In genomic region chr17:27749562-27750150, GRCh38 we compare ENCODE assay signal across 7 cellular contexts. TPM values are rescaled to one million over a fixed set of nuclear protein-coding genes. Genes with fewer than 3 reads are reported as not detected.
DNase-seq lines count a peak whose midpoint lies in the region; TF ChIP-seq lines count a peak whose summit lies in the region.
"Not testable (repeated sequence)": the region's sequence is repeated elsewhere in the genome, so short reads cannot be mapped to it uniquely, and the experiment has no call there.

No MANE protein-coding gene starts in this region.

- H3K4me3 Mint-ChIP-seq in activated CD4-positive, alpha-beta memory T cell treated with anti-CD3 and anti-CD28 coated beads, Interleukin-2, amount 10 ng/mL, durations not matched to agents 7 days and 5 days; activated naive CD4-positive, alpha-beta T cell treated with anti-CD3 and anti-CD28 coated beads, Interleukin-2, amount 10 ng/mL, durations not matched to agents 7 days and 5 days; type B pancreatic cell: not testable (repeated sequence)

- H3K27me3 Mint-ChIP-seq in activated CD4-positive, alpha-beta memory T cell treated with anti-CD3 and anti-CD28 coated beads, Interleukin-2, amount 10 ng/mL, durations not matched to agents 7 days and 5 days; activated naive CD4-positive, alpha-beta T cell treated with anti-CD3 and anti-CD28 coated beads, Interleukin-2, amount 10 ng/mL, durations not matched to agents 7 days and 5 days; type B pancreatic cell: not testable (repeated sequence)

- H3K4me1 Mint-ChIP-seq in activated CD4-positive, alpha-beta memory T cell treated with anti-CD3 and anti-CD28 coated beads, Interleukin-2, amount 10 ng/mL, durations not matched to agents 7 days and 5 days; activated naive CD4-positive, alpha-beta T cell treated with anti-CD3 and anti-CD28 coated beads, Interleukin-2, amount 10 ng/mL, durations not matched to agents 7 days and 5 days; type B pancreatic cell (ENCODE audit: unreplicated experiment): not testable (repeated sequence)

- H3K36me3 Mint-ChIP-seq in activated CD4-positive, alpha-beta memory T cell treated with anti-CD3 and anti-CD28 coated beads, Interleukin-2, amount 10 ng/mL, durations not matched to agents 7 days and 5 days (ENCODE audit: low read depth); activated naive CD4-positive, alpha-beta T cell treated with anti-CD3 and anti-CD28 coated beads, Interleukin-2, amount 10 ng/mL, durations not matched to agents 7 days and 5 days; type B pancreatic cell: not testable (repeated sequence)

- CTCF ChIA-PET in activated CD4-positive, alpha-beta memory T cell treated with anti-CD3 and anti-CD28 coated beads, Interleukin-2, amount 10 ng/mL, durations not matched to agents 7 days and 5 days (lab: Charles Lee) = interaction anchor here (1.5 kb wide), 1 partner anchor 56 kb away, joined by 3 read pairs; no protein-coding TSS in a partner anchor
- CTCF ChIA-PET in activated naive CD4-positive, alpha-beta T cell treated with anti-CD3 and anti-CD28 coated beads, Interleukin-2, amount 10 ng/mL, durations not matched to agents 7 days and 5 days (lab: Charles Lee) = not testable (repeated sequence)

- POLR2A ChIA-PET in activated CD4-positive, alpha-beta memory T cell treated with anti-CD3 and anti-CD28 coated beads, Interleukin-2, amount 10 ng/mL, durations not matched to agents 7 days and 5 days (lab: Charles Lee) = not testable (repeated sequence)

- H3K9me3 Mint-ChIP-seq in activated CD4-positive, alpha-beta memory T cell treated with anti-CD3 and anti-CD28 coated beads, Interleukin-2, amount 10 ng/mL, durations not matched to agents 7 days and 5 days; activated naive CD4-positive, alpha-beta T cell treated with anti-CD3 and anti-CD28 coated beads, Interleukin-2, amount 10 ng/mL, durations not matched to agents 7 days and 5 days; type B pancreatic cell: not testable (repeated sequence)

- TF ChIP-seq CTCF in type B pancreatic cell (conservative IDR thresholded peaks at IDR 0.05) = not testable (repeated sequence)

- peak; percentile 4 for DNase-seq in activated CD4-positive, alpha-beta memory T cell treated with anti-CD3 and anti-CD28 coated beads, Interleukin-2, amount 10 ng/mL, durations not matched to agents 7 days and 5 days
- not testable (repeated sequence) for DNase-seq in activated naive CD4-positive, alpha-beta T cell treated with anti-CD3 and anti-CD28 coated beads, Interleukin-2, amount 10 ng/mL, durations not matched to agents 7 days and 5 days
- peak; percentile 18 for DNase-seq in ecto neural progenitor cell (ENCODE audit: low spot score)
- DNase-seq in islet precursor cell = peak; percentile 32
- peak; percentile 64 for DNase-seq in mesenteric fat pad (ENCODE audit: low spot score)
- DNase-seq in type B pancreatic cell (ENCODE audit: extremely low spot score, unreplicated experiment) = peak; percentile 25
- peak; percentile 20 for DNase-seq in ureter (ENCODE audit: low spot score)

- H3K27ac Mint-ChIP-seq in activated CD4-positive, alpha-beta memory T cell treated with anti-CD3 and anti-CD28 coated beads, Interleukin-2, amount 10 ng/mL, durations not matched to agents 7 days and 5 days; type B pancreatic cell: not testable (repeated sequence)
- peak overlapping the region; percentile 33 for H3K27ac Mint-ChIP-seq in activated naive CD4-positive, alpha-beta T cell treated with anti-CD3 and anti-CD28 coated beads, Interleukin-2, amount 10 ng/mL, durations not matched to agents 7 days and 5 days

RNA-seq across cellular contexts. Expression of gene NOS2, which starts 50.7 kb away (rescaled TPM):
- total RNA-seq in activated CD4-positive, alpha-beta memory T cell treated with anti-CD3 and anti-CD28 coated beads, Interleukin-2, amount 10 ng/mL, durations not matched to agents 7 days and 5 days = not detected
- total RNA-seq in mesenteric fat pad (0.13 TPM), type B pancreatic cell (ENCODE audit: low replicate concordance) (1.1 and 7.6 TPM in 2 replicates), ureter (0.23 TPM)
